ENCODE assay signal across 11 cellular contexts in the genomic region with DNA sequence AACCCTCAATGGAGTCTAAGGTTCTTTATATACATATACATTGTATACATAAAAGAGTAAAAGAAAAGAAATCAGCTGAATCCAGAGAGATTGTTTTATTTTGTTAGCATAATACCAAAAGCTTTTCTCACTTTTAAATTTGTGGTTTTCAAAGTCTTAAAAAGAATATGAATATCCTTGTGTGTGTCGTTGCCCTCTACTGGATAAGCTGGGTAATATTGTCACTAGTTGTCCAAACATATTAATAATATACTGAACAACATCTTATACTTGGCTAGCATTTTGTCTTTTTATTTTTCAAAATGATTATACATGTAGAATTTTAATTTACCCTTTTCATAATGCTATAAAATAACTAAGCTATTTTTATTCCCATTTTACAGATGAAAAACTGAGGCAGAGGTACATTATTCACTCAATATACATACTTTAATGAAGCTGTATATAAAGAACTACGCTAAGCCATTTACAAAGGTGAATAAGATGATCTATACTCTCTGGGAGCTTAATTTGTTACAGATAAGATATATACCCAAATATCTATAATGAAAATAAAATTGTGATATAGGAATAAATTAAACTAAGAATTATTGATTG.
DNase-seq lines count a peak whose midpoint lies in the region; FAIRE-seq and TF ChIP-seq lines count a peak whose summit lies in the region.
"Had no signal": no experiment of that assay in that cellular context is flagged by ENCODE, and none has a peak within 500 bp of the region (broad histone marks: within the 10 kb centered on the region; RNA-seq: fewer than 3 reads in every experiment).

No MANE protein-coding gene starts in this region.

- no peak overlapping the region for H4K91ac ChIP-seq in H1 (replicated peaks; ENCODE audit: insufficient read length, low read length)

- H3K18ac ChIP-seq in H1 (ENCODE audit: extremely low read depth, low read length): no peak overlapping the region

- peak in 2 of 3 experiments; percentile 6 to 46; a peak in 2 of 4 replicates for TF ChIP-seq CTCF in H1 (IDR thresholded peaks at IDR 0.05; ENCODE audit: control extremely low read depth in 1 of 3, insufficient read depth in 1 of 3, low read depth in 1 of 3, low read length in 3 of 3)
- peak in 3 of 4 experiments; percentile 38 to 51 (median 49) for TF ChIP-seq CTCF in prostate gland (IDR thresholded peaks at IDR 0.05)

- no peaks in the 10 kb centered on the region for H3K36me3 Mint-ChIP-seq in activated CD4-positive, alpha-beta T cell treated with anti-CD3 and anti-CD28 coated beads, Interleukin-2, amount 10 ng/mL, durations not matched to agents 24 days and 14 days (ENCODE audit: low read depth)

- intact Hi-C loops in prostate gland (cut with DNase I): no loop called here
- intact Hi-C loops in activated CD4-positive, alpha-beta T cell treated with anti-CD3 and anti-CD28 coated beads, Interleukin-2, amount 10 ng/mL, durations not matched to agents 24 days and 14 days (cut with micrococcal nuclease): loop anchor here (2.0 kb wide), 1 partner anchor 534 kb away; no protein-coding TSS in a partner anchor

- FAIRE-seq in H1 (lab: Jason Lieb, UNC): no peak
- FAIRE-seq: A204.1 had no signal

- H3K4me1 ChIP-seq in H1 (replicated peaks in 1 of 4; ENCODE audit: control insufficient read depth in 3 of 4, insufficient read depth in 4 of 4, low read length in 3 of 4): no peaks in the 10 kb centered on the region
- no peaks in the 10 kb centered on the region for H3K4me1 ChIP-seq in prostate gland (replicated peaks)
- H3K4me1 ChIP-seq: tibial nerve had no signal

- 88% methylated on average over 2 of the region's 2 CpGs; no CpG with 5 or more reads in 1 of the 2 experiments for WGBS in H1 (ENCODE audit: extremely low coverage in 1 of 2, insufficient coverage in 1 of 2, insufficient read length in 1 of 2, insufficient replicate concordance in 2 of 2, low coverage in 1 of 2, low lambda C conversion rate in 2 of 2, missing lambda C conversion rate in 1 of 2), 2 experiments
- WGBS in prostate gland: 91% methylated on average over 2 of the region's 2 CpGs

- H4K5ac ChIP-seq in H1 (ENCODE audit: insufficient read length, low read depth, low read length): no peak overlapping the region

- TF ChIP-seq EP300 in H1 (IDR thresholded peaks at IDR 0.05; ENCODE audit: borderline replicate concordance in 1 of 2, low read depth in 2 of 2, low read length in 2 of 2): no peak

- POLR2A ChIA-PET in H1 (lab: Charles Lee; ENCODE audit: partially characterized antibody): no interaction called here

- no peaks in the 10 kb centered on the region for H3K79me2 ChIP-seq in H1 (ENCODE audit: control insufficient read depth in 1 of 2, insufficient read depth in 2 of 2, low read length in 2 of 2)

- H4K8ac ChIP-seq in H1 (ENCODE audit: extremely low read depth, insufficient read depth, low read length): no peak overlapping the region

- H3K4me3 ChIP-seq in H1 (ENCODE audit: extremely low read depth in 1 of 4, insufficient read depth in 2 of 4, low read depth in 3 of 4, low read length in 4 of 4) (no peak overlapping the region), prostate gland (no peak overlapping the region)
- H3K4me3 ChIP-seq: tibial nerve had no signal

- peak; percentile 47 for DNase-seq in DMS53 (lab: John Stamatoyannopoulos, UW)
- DNase-seq in DMS53 treated with DMSO at 0.1 percent for 48 hours (lab: John Stamatoyannopoulos, UW; ENCODE audit: unreplicated experiment): no peak
- DNase-seq in NCI-H345 (lab: John Stamatoyannopoulos, UW): peak; percentile 3
- DNase-seq in H1 (ENCODE audit: low read depth in 1 of 2, low spot score in 2 of 2): no peak
- no peak for DNase-seq in prostate gland (ENCODE audit: low spot score)
- no peak for DNase-seq in NCI-H524 (lab: John Stamatoyannopoulos, UW)
- DNase-seq in NCI-H1694 treated with DMSO at 0.1 percent for 48 hours (lab: John Stamatoyannopoulos, UW): no peak
- no peak for DNase-seq in activated CD4-positive, alpha-beta T cell treated with anti-CD3 and anti-CD28 coated beads, Interleukin-2, amount 10 ng/mL, durations not matched to agents 24 days and 14 days
- DNase-seq: activated naive CD4-positive, alpha-beta T cell had no signal

- no peak overlapping the region for H2BK12ac ChIP-seq in H1 (ENCODE audit: low read depth, low read length)

- H2BK20ac ChIP-seq in H1 (ENCODE audit: low read length): no peak overlapping the region

- H3K9ac ChIP-seq in H1 (replicated peaks in 1 of 4; ENCODE audit: extremely low read depth in 1 of 4, low read depth in 3 of 4, low read length in 3 of 4): no peak overlapping the region

- no peak overlapping the region for H3K14ac ChIP-seq in H1 (ENCODE audit: insufficient read length)

- H3K4ac ChIP-seq in H1 (replicated peaks; ENCODE audit: insufficient read length, low read depth, low read length): no peak overlapping the region

- no peaks in the 10 kb centered on the region for H3K27me3 Mint-ChIP-seq in activated CD4-positive, alpha-beta T cell treated with anti-CD3 and anti-CD28 coated beads, Interleukin-2, amount 10 ng/mL, durations not matched to agents 24 days and 14 days

- no peak overlapping the region for H2AK5ac ChIP-seq in H1 (ENCODE audit: low read depth, low read length)

- TF ChIP-seq POLR2A in H1 (IDR thresholded peaks at IDR 0.05; ENCODE audit: control extremely low read depth in 1 of 2, low read depth in 2 of 2, low read length in 2 of 2): no peak
- TF ChIP-seq POLR2A in prostate gland (IDR thresholded peaks at IDR 0.05): no peak

- no peak overlapping the region for H3K27ac ChIP-seq in H1 (ENCODE audit: low read depth, low read length)
- H3K27ac ChIP-seq in prostate gland: no peak overlapping the region
- H3K27ac ChIP-seq: tibial nerve had no signal

- TF ChIP-seq RAD21 in H1 (IDR thresholded peaks at IDR 0.05 in 1 of 2, conservative IDR thresholded peaks at IDR 0.05 in 1 of 2; ENCODE audit: low read depth in 2 of 2, low read length in 2 of 2): peak in 1 of 2 experiments; percentile 52; a peak in 3 of 4 replicates

- H2AFZ ChIP-seq in H1 (ENCODE audit: low read length): no peak overlapping the region

- no peak overlapping the region for H3K27ac Mint-ChIP-seq in activated CD4-positive, alpha-beta T cell treated with anti-CD3 and anti-CD28 coated beads, Interleukin-2, amount 10 ng/mL, durations not matched to agents 24 days and 14 days

- no peak overlapping the region for H3K4me2 ChIP-seq in H1 (ENCODE audit: insufficient read depth in 1 of 2, low read depth in 2 of 2, low read length in 2 of 2)

- no peak overlapping the region for H2BK120ac ChIP-seq in H1 (replicated peaks; ENCODE audit: low read depth, low read length)

- H3K9me3 Mint-ChIP-seq in activated CD4-positive, alpha-beta T cell treated with anti-CD3 and anti-CD28 coated beads, Interleukin-2, amount 10 ng/mL, durations not matched to agents 24 days and 14 days: no peaks in the 10 kb centered on the region

- no peak overlapping the region for H3K56ac ChIP-seq in H1 (replicated peaks; ENCODE audit: insufficient read length, low read depth, low read length)

- no peaks in the 10 kb centered on the region for H4K20me1 ChIP-seq in H1 (replicated peaks in 1 of 2; ENCODE audit: control insufficient read depth in 1 of 2, insufficient read depth in 2 of 2, low read length in 2 of 2)

- CTCF ChIA-PET in H1 (lab: Charles Lee; ENCODE audit: partially characterized antibody): interaction anchor here (0.7 to 2.8 kb wide), 26 partner anchors 8 to 616 kb away, joined by 3 to 13 read pairs (median 3); no protein-coding TSS in a partner anchor

- H3K79me1 ChIP-seq in H1 (ENCODE audit: low read depth, low read length): no peaks in the 10 kb centered on the region

- H3K27me3 ChIP-seq in H1 (replicated peaks in 1 of 4; ENCODE audit: control insufficient read depth in 3 of 4, extremely low read depth in 1 of 4, insufficient read depth in 3 of 4, low read length in 3 of 4) (no peaks in the 10 kb centered on the region), prostate gland (replicated peaks; ENCODE audit: insufficient read depth) (no peaks in the 10 kb centered on the region)
- H3K27me3 ChIP-seq: tibial nerve had no signal

- H3K9me3 ChIP-seq in H1 (ENCODE audit: insufficient read depth in 2 of 2, low read depth in 1 of 2, low read length in 1 of 2) (no peaks in the 10 kb centered on the region), prostate gland (no peaks in the 10 kb centered on the region)

- no peaks in the 10 kb centered on the region for H3K23me2 ChIP-seq in H1 (ENCODE audit: low read depth, low read length)

- H3K4me3 Mint-ChIP-seq in activated CD4-positive, alpha-beta T cell treated with anti-CD3 and anti-CD28 coated beads, Interleukin-2, amount 10 ng/mL, durations not matched to agents 24 days and 14 days: no peak overlapping the region

- no peak overlapping the region for H2BK5ac ChIP-seq in H1 (ENCODE audit: low read depth, low read length)

- H3K4me1 Mint-ChIP-seq in activated CD4-positive, alpha-beta T cell treated with anti-CD3 and anti-CD28 coated beads, Interleukin-2, amount 10 ng/mL, durations not matched to agents 24 days and 14 days: no peaks in the 10 kb centered on the region

- no peak overlapping the region for H2BK15ac ChIP-seq in H1 (ENCODE audit: low read length)

- no peak overlapping the region for H3K23ac ChIP-seq in H1 (ENCODE audit: insufficient read length)

- H3K36me3 ChIP-seq in H1 (ENCODE audit: control insufficient read depth in 2 of 4, insufficient read depth in 4 of 4, low read length in 3 of 4) (no peaks in the 10 kb centered on the region), prostate gland (no peaks in the 10 kb centered on the region)
- H3K36me3 ChIP-seq: tibial nerve had no signal

TF ChIP-seq in H1, 55 proteins besides CTCF, POLR2A, EP300 and RAD21 (continues in another document):
- TF ChIP-seq EGR1 (IDR thresholded peaks at IDR 0.05; ENCODE audit: borderline replicate concordance, low read depth, low read length) (no peak), SUZ12 (IDR thresholded peaks at IDR 0.05; ENCODE audit: low read length) (no peak), HDAC6 (IDR thresholded peaks at IDR 0.05; ENCODE audit: low read depth, low read length) (no peak), RXRA (IDR thresholded peaks at IDR 0.05; ENCODE audit: insufficient read depth, low read depth, low read length) (no peak), RBBP5 (IDR thresholded peaks at IDR 0.05; ENCODE audit: borderline replicate concordance, low read depth, low read length) (no peak), SP4 (IDR thresholded peaks at IDR 0.05; ENCODE audit: low read length) (no peak), SRF (IDR thresholded peaks at IDR 0.05; ENCODE audit: low read depth, low read length) (no peak), GABPA (IDR thresholded peaks at IDR 0.05; ENCODE audit: borderline replicate concordance, insufficient read depth, low read length) (no peak), KDM4A (IDR thresholded peaks at IDR 0.05; ENCODE audit: low read depth, low read length, severe bottlenecking) (no peak), ASH2L (IDR thresholded peaks at IDR 0.05; ENCODE audit: low read length) (no peak), TBP (IDR thresholded peaks at IDR 0.05; ENCODE audit: low read depth, low read length) (no peak), SIRT6 (IDR thresholded peaks at IDR 0.05; ENCODE audit: low read length) (no peak), CBX8 (IDR thresholded peaks at IDR 0.05; ENCODE audit: borderline replicate concordance, low read depth, low read length) (no peak)

Comparison
In these comparisons a context has a peak if more than half of its experiments do, and no peak if none do; other contexts are left out.
1. DNase-seq: peak in DMS53 (single experiment) and NCI-H345 (single experiment); none in DMS53 treated with DMSO at 0.1 percent for 48 hours (single experiment), H1 (0 of 2), prostate gland (single experiment), NCI-H524 (0 of 2), NCI-H1694 treated with DMSO at 0.1 percent for 48 hours (single experiment) and activated CD4-positive, alpha-beta T cell treated with anti-CD3 and anti-CD28 coated beads, Interleukin-2, amount 10 ng/mL, durations not matched to agents 24 days and 14 days (single experiment).